21 cellular contexts compared by ENCODE assay signal in the genomic region with DNA sequence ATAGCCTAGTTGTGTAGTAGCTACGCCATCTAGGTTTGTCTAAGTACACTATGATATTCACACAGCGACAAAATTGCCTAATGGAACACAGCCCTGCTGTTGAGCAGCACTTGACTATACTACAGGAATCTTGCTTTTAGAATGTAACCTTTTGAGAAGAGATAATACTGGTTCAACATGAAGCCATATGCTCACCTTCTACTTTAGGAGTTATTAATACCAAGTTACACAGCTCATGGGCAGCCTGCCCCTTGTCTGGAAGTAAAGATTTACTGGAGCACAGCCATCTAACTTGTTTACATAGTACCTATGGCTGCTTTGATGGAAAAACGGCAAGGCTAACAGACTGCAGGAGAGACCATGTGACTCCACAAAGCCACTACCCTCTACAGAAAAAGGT.
DNase-seq lines count a peak whose midpoint lies in the region; ATAC-seq and TF ChIP-seq lines count a peak whose summit lies in the region.
"Had no signal": no experiment of that assay in that cellular context is flagged by ENCODE, and none has a peak within 500 bp of the region (broad histone marks: within the 10 kb centered on the region; RNA-seq: fewer than 3 reads in every experiment).

No MANE protein-coding gene starts in this region.

- H3K27me3 ChIP-seq in heart left ventricle (no peaks in the 10 kb centered on the region), right cardiac atrium (ENCODE audit: control insufficient read depth, insufficient read depth) (no peaks in the 10 kb centered on the region), left lung (no peaks in the 10 kb centered on the region)
- H3K27me3 ChIP-seq: BE2C, SJSA1 had no signal

- H3K4me3 ChIP-seq in heart left ventricle, result no peak overlapping the region
- H3K4me3 ChIP-seq in right cardiac atrium (ENCODE audit: low read length), result no peak overlapping the region
- no peak overlapping the region for H3K4me3 ChIP-seq in left lung
- H3K4me3 ChIP-seq: K562, SJSA1 had no signal

- DNase-seq in NCI-H1092 treated with DMSO at 0.1 percent for 48 hours (lab: John Stamatoyannopoulos, UW), result peak; percentile 17
- DNase-seq in NCI-H1092 (lab: John Stamatoyannopoulos, UW), result no peak
- peak in 1 of 5 donors; percentile 27 for DNase-seq in heart left ventricle
- DNase-seq in right cardiac atrium, result no peak
- peak; percentile 83 for DNase-seq in NCI-H2171 treated with DMSO at 0.1 percent for 48 hours (lab: John Stamatoyannopoulos, UW)
- no peak for DNase-seq in left lung
- no peak for DNase-seq in left lobe of liver (ENCODE audit: low spot score)
- DNase-seq in GM13977 (ENCODE audit: low spot score), result no peak
- DNase-seq: BE2C; CD4-positive, CD25-positive, alpha-beta regulatory T cell; COR-L47; DMS79; HFFc6; NCI-H1417 treated with DMSO at 0.1 percent for 48 hours; NCI-H2029 treated with DMSO at 0.1 percent for 48 hours; NCI-H2227 treated with DMSO at 0.1 percent for 48 hours; NCI-H82; PC-3; RPMI8226 had no signal

- no peak overlapping the region for H3K27ac ChIP-seq in heart left ventricle
- H3K27ac ChIP-seq in right cardiac atrium (ENCODE audit: low read length), result no peak overlapping the region
- H3K27ac ChIP-seq in left lung, result no peak overlapping the region
- H3K27ac ChIP-seq: SJSA1 had no signal

- WGBS in heart left ventricle, 4 donors, result 55 to 66% (median 57%) methylated on average over 3 of the region's 3 CpGs
- 84% methylated on average over 3 of the region's 3 CpGs for WGBS in right cardiac atrium

- intact Hi-C loops in heart left ventricle (cut with DNase I) (no loop called here), right cardiac atrium (cut with DNase I) (no loop called here), left lung (cut with DNase I) (no loop called here)

- ATAC-seq in heart left ventricle (peak; percentile 32 to 95 (median 73)), right cardiac atrium (no peak), left lung (peak; percentile 41), left lobe of liver (no peak)
- ATAC-seq: K562, PC-3 had no signal

- no peak for TF ChIP-seq POLR2A in heart left ventricle (IDR thresholded peaks at IDR 0.05)

- H3K36me3 ChIP-seq in heart left ventricle (peaks cover 0 to 18% (median 9%) of the 10 kb centered on the region in 9 donors), left lung (peaks cover 0 to 12% of the 10 kb centered on the region in 2 donors)
- H3K36me3 ChIP-seq: BE2C had no signal

- H3K9me3 ChIP-seq in heart left ventricle, result no peaks in the 10 kb centered on the region
- H3K9me3 ChIP-seq in right cardiac atrium (ENCODE audit: control insufficient read depth, low read length), result no peaks in the 10 kb centered on the region
- H3K9me3 ChIP-seq in left lung, result no peaks in the 10 kb centered on the region
- H3K9me3 ChIP-seq: BE2C, SJSA1 had no signal

- TF ChIP-seq CTCF in heart left ventricle (IDR thresholded peaks at IDR 0.05) (no peak), left lung (IDR thresholded peaks at IDR 0.05) (no peak), GM13977 (IDR thresholded peaks at IDR 0.05; ENCODE audit: extremely low read depth, insufficient read depth, missing control alignments) (no peak)

- H3K4me1 ChIP-seq in heart left ventricle (peaks cover 0 to 6% (median 0%) of the 10 kb centered on the region in 12 donors), right cardiac atrium (ENCODE audit: control insufficient read depth, insufficient read depth, low read length) (no peaks in the 10 kb centered on the region), left lung (no peaks in the 10 kb centered on the region)
- H3K4me1 ChIP-seq: BE2C, SJSA1 had no signal

- in situ Hi-C loops in GM13977 (cut with MboI; ENCODE audit: low pct_unique_long_range_greater_than_20kb, low sequenced_read_pairs, unreplicated experiment), result no loop called here

Comparison
In these comparisons a context has a peak if more than half of its experiments do, and no peak if none do; other contexts are left out.
1. DNase-seq: peak in NCI-H1092 treated with DMSO at 0.1 percent for 48 hours (single experiment) and NCI-H2171 treated with DMSO at 0.1 percent for 48 hours (single experiment); none in NCI-H1092 (single experiment), right cardiac atrium (0 of 3), left lung (0 of 2), left lobe of liver (single experiment) and GM13977 (single experiment).
2. ATAC-seq: peak in heart left ventricle (4 of 4) and left lung (single experiment); none in right cardiac atrium (0 of 2) and left lobe of liver (single experiment).